In genomic region chr15:43441316-43441715, GRCh38 we compare ENCODE assay signal across 8 cellular contexts. TPM values are rescaled to one million over a fixed set of nuclear protein-coding genes. Genes with fewer than 3 reads are reported as not detected.
A peak's percentile ranks its signal among the peaks of the same experiment; 100 is the strongest.
DNase-seq lines count a peak whose midpoint lies in the region; TF ChIP-seq lines count a peak whose summit lies in the region.

No MANE protein-coding gene starts in this region.

- peaks cover 0 to 16% of the 10 kb centered on the region in 2 donors for H3K4me1 ChIP-seq in adrenal gland (replicated peaks in 1 of 2)

- no peak overlapping the region for H3K4me3 Mint-ChIP-seq in glutamatergic neuron (ENCODE audit: unreplicated experiment)

- DNase-seq in COLO668 (lab: John Stamatoyannopoulos, UW; ENCODE audit: unreplicated experiment) (peak; percentile 2), HS-5 (ENCODE audit: low read depth) (peak; percentile 9), adrenal gland (no peak), lung microvascular endothelial cell (ENCODE audit: low read depth in 2 of 2) (peak; percentile 44 to 58), head of caudate nucleus (no peak), HPDE6-E6E7 (ENCODE audit: extremely low spot score) (no peak), glutamatergic neuron (no peak)
- DNase-seq in stimulated activated CD8-positive, alpha-beta memory T cell treated with anti-CD3 and anti-CD28 coated beads, Interleukin-4, amount 100 ng/mL, for 48 hours = no peak

- H3K27ac Mint-ChIP-seq in glutamatergic neuron (ENCODE audit: unreplicated experiment) = no peak overlapping the region

- H3K27ac ChIP-seq in adrenal gland = peak overlapping the region in 4 of 5 donors; percentile 24 to 87 (median 70)

- no peak for TF ChIP-seq POLR2A in adrenal gland (IDR thresholded peaks at IDR 0.05)

- no peaks in the 10 kb centered on the region for H3K36me3 Mint-ChIP-seq in glutamatergic neuron (ENCODE audit: unreplicated experiment)

- intact Hi-C loops in adrenal gland (cut with DNase I) = loop anchor here (5.0 to 10.0 kb wide), 2 partner anchors 71 to 73 kb away; partner anchors contain the start of gene MAP1A (in 1 of the 2)
- intact Hi-C loops in head of caudate nucleus (cut with DNase I) = no loop called here

- H3K4me3 ChIP-seq in adrenal gland = no peak overlapping the region

- peaks cover 2% of the 10 kb centered on the region for H3K9me3 Mint-ChIP-seq in glutamatergic neuron (ENCODE audit: unreplicated experiment)

- TF ChIP-seq CTCF in adrenal gland (IDR thresholded peaks at IDR 0.05) (no peak), glutamatergic neuron (IDR thresholded peaks at IDR 0.05; ENCODE audit: partially characterized antibody, unreplicated experiment) (no peak)

- peaks cover 5% of the 10 kb centered on the region for H3K4me1 Mint-ChIP-seq in glutamatergic neuron (ENCODE audit: low read depth, unreplicated experiment)

- H3K27me3 Mint-ChIP-seq in glutamatergic neuron (ENCODE audit: unreplicated experiment) = no peaks in the 10 kb centered on the region

- H3K36me3 ChIP-seq in adrenal gland (replicated peaks in 1 of 2) = peaks cover 0 to 25% of the 10 kb centered on the region in 2 donors

- no peaks in the 10 kb centered on the region for H3K27me3 ChIP-seq in adrenal gland

- no peaks in the 10 kb centered on the region for H3K9me3 ChIP-seq in adrenal gland (replicated peaks in 1 of 3)

RNA-seq across cellular contexts. Expression of gene TP53BP1, which starts 51.6 kb away (rescaled TPM):
- total RNA-seq in adrenal gland (10 to 100 TPM; 22.8 to 63.6 (median 43.8) TPM), lung microvascular endothelial cell (31.6 and 45.6 TPM in 2 replicates), glutamatergic neuron (ENCODE audit: unreplicated experiment) (142 TPM)
- polyA plus RNA-seq in adrenal gland = 10 to 100 TPM; 32.9 to 45.3 (median 41.6) TPM

Comparison
In these comparisons a context has a peak if more than half of its experiments do, and no peak if none do; other contexts are left out.
1. DNase-seq: peak in COLO668 (single experiment), HS-5 (single experiment) and lung microvascular endothelial cell (2 of 2); none in adrenal gland (0 of 7), head of caudate nucleus (0 of 42), stimulated activated CD8-positive, alpha-beta memory T cell treated with anti-CD3 and anti-CD28 coated beads, Interleukin-4, amount 100 ng/mL, for 48 hours (single experiment), HPDE6-E6E7 (single experiment) and glutamatergic neuron (single experiment).